In genomic region chr9:92486371-92486770, GRCh38 we compare ENCODE assay signal across 1 cellular context.
TF ChIP-seq lines count a peak whose summit lies in the region.

No MANE protein-coding gene starts in this region.

TF ChIP-seq in K562, 482 proteins besides CTCF, POLR2A, EP300 and RAD21 (continued from another document):
- TF ChIP-seq HBP1 (CRISPR knock-in tag; IDR thresholded peaks at IDR 0.05) (no peak), MYC (IDR thresholded peaks at IDR 0.05; ENCODE audit: low read depth, low read length) (no peak), MYC (CRISPR knock-in tag; IDR thresholded peaks at IDR 0.05; ENCODE audit: borderline replicate concordance, low read depth) (no peak)
